In genomic region chr17:60086822-60087591, GRCh38 we compare ENCODE assay signal across 1 cellular context.
TF ChIP-seq lines count a peak whose summit lies in the region.

No MANE protein-coding gene starts in this region.

TF ChIP-seq in H1, 55 proteins besides CTCF, POLR2A, EP300 and RAD21 (continued from another document):
- no peak for TF ChIP-seq RBBP5 (IDR thresholded peaks at IDR 0.05; ENCODE audit: borderline replicate concordance, low read depth, low read length)
- no peak for TF ChIP-seq SP2 (IDR thresholded peaks at IDR 0.05; ENCODE audit: low read length)
- TF ChIP-seq TBP (IDR thresholded peaks at IDR 0.05; ENCODE audit: low read depth, low read length) = no peak
- no peak for TF ChIP-seq HDAC6 (IDR thresholded peaks at IDR 0.05; ENCODE audit: low read depth, low read length)
- no peak for TF ChIP-seq NRF1 (IDR thresholded peaks at IDR 0.05; ENCODE audit: low read depth, low read length)
- TF ChIP-seq EGR1 (IDR thresholded peaks at IDR 0.05; ENCODE audit: borderline replicate concordance, low read depth, low read length) = no peak
- no peak for TF ChIP-seq TCF12 (IDR thresholded peaks at IDR 0.05; ENCODE audit: low read depth, low read length)
- no peak for TF ChIP-seq MAFK (IDR thresholded peaks at IDR 0.05; ENCODE audit: low read depth, low read length)
- no peak for TF ChIP-seq BCL11A (IDR thresholded peaks at IDR 0.05; ENCODE audit: low read depth in 2 of 2, low read length in 2 of 2)
- TF ChIP-seq, protein P1, sequence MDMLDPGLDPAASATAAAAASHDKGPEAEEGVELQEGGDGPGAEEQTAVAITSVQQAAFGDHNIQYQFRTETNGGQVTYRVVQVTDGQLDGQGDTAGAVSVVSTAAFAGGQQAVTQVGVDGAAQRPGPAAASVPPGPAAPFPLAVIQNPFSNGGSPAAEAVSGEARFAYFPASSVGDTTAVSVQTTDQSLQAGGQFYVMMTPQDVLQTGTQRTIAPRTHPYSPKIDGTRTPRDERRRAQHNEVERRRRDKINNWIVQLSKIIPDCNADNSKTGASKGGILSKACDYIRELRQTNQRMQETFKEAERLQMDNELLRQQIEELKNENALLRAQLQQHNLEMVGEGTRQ (IDR thresholded peaks at IDR 0.05; ENCODE audit: low read length) = no peak
- TF ChIP-seq SRF (IDR thresholded peaks at IDR 0.05; ENCODE audit: low read depth, low read length) = no peak
- TF ChIP-seq FOSL1 (IDR thresholded peaks at IDR 0.05; ENCODE audit: insufficient read depth, low read depth, low read length) = no peak
- TF ChIP-seq SP1 (IDR thresholded peaks at IDR 0.05; ENCODE audit: low read depth, low read length) = no peak
